In genomic region chr6:151239603-151240035, GRCh38 we compare ENCODE assay signal across 8 cellular contexts. TPM values are rescaled to one million over a fixed set of nuclear protein-coding genes. Genes with fewer than 3 reads are reported as not detected.
DNase-seq lines count a peak whose midpoint lies in the region; ATAC-seq, FAIRE-seq and TF ChIP-seq lines count a peak whose summit lies in the region.

AKAP12 (plus strand) TSS chr6:151239967; CDS start chr6:151240563, 596 bp downstream.

- H3K4me3 Mint-ChIP-seq in stimulated activated naive CD8-positive, alpha-beta T cell treated with anti-CD3 and anti-CD28 coated beads, Interleukin-15, Interleukin-2, amounts not matched to agents 100 ng/mL and 50 ng/mL, for 24 hours, result peak within 1 kb of the TSS; percentile 83

- 84% methylated on average over 7 of the region's 23 CpGs for WGBS in A549 (ENCODE audit: missing lambda C conversion rate)

- H3K4me3 ChIP-seq in A549 (peak within 1 kb of the TSS; percentile 72), HUES6 (ENCODE audit: low read depth, low read length) (peak within 1 kb of the TSS; percentile 85)

- TF ChIP-seq RAD21 in A549 (conservative IDR thresholded peaks at IDR 0.05 in 1 of 2, IDR thresholded peaks at IDR 0.05 in 1 of 2), result no peak

- no peak within 1 kb of the TSS for H3K27ac Mint-ChIP-seq in stimulated activated naive CD8-positive, alpha-beta T cell treated with anti-CD3 and anti-CD28 coated beads, Interleukin-15, Interleukin-2, amounts not matched to agents 100 ng/mL and 50 ng/mL, for 24 hours

- ATAC-seq in A549 (peak in 1 of 2 experiments; percentile 37; a peak in 5 of 6 replicates), GM18505 (IDR thresholded peaks at IDR 0.05; ENCODE audit: unreplicated experiment) (no peak), GM18867 (IDR thresholded peaks at IDR 0.05; ENCODE audit: unreplicated experiment) (no peak)

- CTCF ChIA-PET in A549 (lab: Yijun Ruan, JAX), result interaction anchor here (0.7 kb wide), 1 partner anchor 74 kb away, joined by 3 read pairs; no protein-coding TSS in a partner anchor

- no peaks in the 10 kb centered on the region for H3K36me3 Mint-ChIP-seq in stimulated activated naive CD8-positive, alpha-beta T cell treated with anti-CD3 and anti-CD28 coated beads, Interleukin-15, Interleukin-2, amounts not matched to agents 100 ng/mL and 50 ng/mL, for 24 hours (ENCODE audit: low read depth)

- H3K4me1 ChIP-seq in A549, result peaks cover 19% of the 10 kb centered on the region; the same call in 2 of the 3 replicates
- H3K4me1 ChIP-seq in HUES6 (ENCODE audit: control insufficient read depth, insufficient read depth, low read length), result peaks cover 23% of the 10 kb centered on the region

- no peak for TF ChIP-seq POLR2A in A549 (IDR thresholded peaks at IDR 0.05; ENCODE audit: low read length)
- no peak for TF ChIP-seq POLR2A in GM18505 (IDR thresholded peaks at IDR 0.05; ENCODE audit: borderline replicate concordance, extremely low read depth, insufficient read depth, insufficient read length)

- peak within 1 kb of the TSS; percentile 78 to 91 for H3K27ac ChIP-seq in A549
- H3K27ac ChIP-seq in HUES6 (ENCODE audit: low read depth, low read length), result peak within 1 kb of the TSS; percentile 59; the same call in 1 of the 2 replicates

- H3K9me3 ChIP-seq in A549, result no peaks in the 10 kb centered on the region
- no peaks in the 10 kb centered on the region for H3K9me3 ChIP-seq in HUES6 (ENCODE audit: control insufficient read depth, insufficient read depth, low read depth, low read length)

- peaks cover 18% of the 10 kb centered on the region for H3K4me1 Mint-ChIP-seq in stimulated activated naive CD8-positive, alpha-beta T cell treated with anti-CD3 and anti-CD28 coated beads, Interleukin-15, Interleukin-2, amounts not matched to agents 100 ng/mL and 50 ng/mL, for 24 hours (ENCODE audit: low read depth)

- no peaks in the 10 kb centered on the region for H3K9me3 Mint-ChIP-seq in stimulated activated naive CD8-positive, alpha-beta T cell treated with anti-CD3 and anti-CD28 coated beads, Interleukin-15, Interleukin-2, amounts not matched to agents 100 ng/mL and 50 ng/mL, for 24 hours

- no peak for FAIRE-seq in A549 (lab: Jason Lieb, UNC)

- H3K4me2 ChIP-seq in A549, result peak within 1 kb of the TSS; percentile 83

- H3K36me3 ChIP-seq in HUES6 (ENCODE audit: control insufficient read depth, insufficient read depth, low read length), result no peaks in the 10 kb centered on the region

- DNase-seq in A549 (ENCODE audit: low read depth in 1 of 2, low spot score in 1 of 2) (peak in 1 of 2 experiments; percentile 28), cerebellum (ENCODE audit: low spot score) (peak; percentile 73), left kidney (ENCODE audit: low read depth, low spot score) (peak; percentile 83), GF-D8 (lab: John Stamatoyannopoulos, UW) (no peak)

- H3K27me3 ChIP-seq in HUES6 (ENCODE audit: control insufficient read depth, insufficient read depth, low read length), result no peaks in the 10 kb centered on the region

- no peak for TF ChIP-seq CTCF in A549 (IDR thresholded peaks at IDR 0.05)

- H3K27me3 Mint-ChIP-seq in stimulated activated naive CD8-positive, alpha-beta T cell treated with anti-CD3 and anti-CD28 coated beads, Interleukin-15, Interleukin-2, amounts not matched to agents 100 ng/mL and 50 ng/mL, for 24 hours, result peaks cover 65% of the 10 kb centered on the region

- TF ChIP-seq EP300 in A549 (IDR thresholded peaks at IDR 0.05), result no peak

- POLR2A ChIA-PET in A549 (lab: Yijun Ruan, JAX), result interaction anchor here (0.6 to 0.7 kb wide), 2 partner anchors 25 to 171 kb away, joined by 3 to 5 read pairs; no protein-coding TSS in a partner anchor

- H3K9ac ChIP-seq in HUES6 (ENCODE audit: low read length), result peak within 1 kb of the TSS; percentile 80

TF ChIP-seq in A549, 52 proteins besides CTCF, POLR2A, EP300 and RAD21:
- TF ChIP-seq ESRRA (IDR thresholded peaks at IDR 0.05; ENCODE audit: borderline replicate concordance, low read length) (no peak), KDM1A (IDR thresholded peaks at IDR 0.05; ENCODE audit: low read depth) (no peak), MYC (IDR thresholded peaks at IDR 0.05; ENCODE audit: borderline replicate concordance, low read length) (no peak), PHF8 (IDR thresholded peaks at IDR 0.05; ENCODE audit: borderline replicate concordance, low read depth) (no peak), HDAC2 (IDR thresholded peaks at IDR 0.05) (no peak), ELK1 (IDR thresholded peaks at IDR 0.05; ENCODE audit: low read depth, low read length) (no peak), NPAS2 (CRISPR knock-in tag; IDR thresholded peaks at IDR 0.05; ENCODE audit: borderline replicate concordance) (no peak), EHF (CRISPR knock-in tag; IDR thresholded peaks at IDR 0.05) (no peak), MAZ (IDR thresholded peaks at IDR 0.05; ENCODE audit: borderline replicate concordance, low read depth, low read length) (no peak)

RNA-seq across cellular contexts. Expression of gene AKAP12, which starts in this region (rescaled TPM):
- polyA plus RNA-seq in A549 (2011; rRNA removed) (145 and 192 TPM in 2 replicates), A549 (2017; fragmentation: RNase III; extraction: RNeasy Plus Mini Kit Qiagen cat#74134 plus additional on column Dnase treatment) (32.1 to 42.0 TPM (median 36.3 TPM) in 3 replicates)
- polyA plus RNA-seq in A549 (2012; cell fraction: cytosol; rRNA removed), result 18.6 and 19.3 TPM in 2 replicates
- 19.5 and 28.6 TPM in 2 replicates for polyA plus RNA-seq in A549 (2012; cell fraction: nucleus; rRNA removed)
- polyA minus RNA-seq in A549 (2011; rRNA and poly(A)+ RNA removed), result 73.1 and 80.0 TPM in 2 replicates
- 51.3 TPM for total RNA-seq in cerebellum
